ENCODE assay signal across 18 cellular contexts in genomic region chr1:196056966-196057365, GRCh38.
"Had no signal": no experiment of that assay in that cellular context is flagged by ENCODE, and none has a peak within 500 bp of the region (broad histone marks: within the 10 kb centered on the region; RNA-seq: fewer than 3 reads in every experiment).

No MANE protein-coding gene starts in this region.

- H3K4me1 Mint-ChIP-seq: activated naive CD4-positive, alpha-beta T cell treated with anti-CD3 and anti-CD28 coated beads, Interleukin-2, amount 50 U/mL, for 24 hours; central memory CD8-positive, alpha-beta T cell; memory B cell; naive B cell had no signal

- H3K4me3 ChIP-seq: ascending aorta, colonic mucosa, mucosa of descending colon, pancreas, smooth muscle cell, stomach, vagina had no signal

- H3K27ac ChIP-seq: ascending aorta, colonic mucosa, neutrophil, pancreas, stomach, vagina had no signal

- H3K9me3 ChIP-seq: ascending aorta, colonic mucosa, mucosa of descending colon, neutrophil, pancreas, stomach, vagina had no signal

- H3K36me3 ChIP-seq: ascending aorta, colonic mucosa, neutrophil, pancreas, stomach, vagina had no signal

- H3K27ac Mint-ChIP-seq: activated naive CD4-positive, alpha-beta T cell treated with anti-CD3 and anti-CD28 coated beads, Interleukin-2, amount 50 U/mL, for 24 hours; memory B cell; naive B cell had no signal

- H3K4me1 ChIP-seq: ascending aorta, colonic mucosa, pancreas, stomach, vagina had no signal

- ATAC-seq: mucosa of descending colon, pancreas, sciatic nerve had no signal

- H3K4me3 Mint-ChIP-seq: activated naive CD4-positive, alpha-beta T cell treated with anti-CD3 and anti-CD28 coated beads, Interleukin-2, amount 50 U/mL, for 24 hours; central memory CD8-positive, alpha-beta T cell; memory B cell; naive B cell had no signal

- H3K36me3 Mint-ChIP-seq: activated naive CD4-positive, alpha-beta T cell treated with anti-CD3 and anti-CD28 coated beads, Interleukin-2, amount 50 U/mL, for 24 hours; memory B cell; naive B cell had no signal

- DNase-seq: activated CD4-positive, alpha-beta T cell treated with anti-CD3 and anti-CD28 coated beads for 1 hour; activated gamma-delta T cell; colonic mucosa; head of caudate nucleus; mucosa of descending colon; naive B cell; pancreas; stimulated activated CD4-positive, alpha-beta T cell treated with anti-CD3 and anti-CD28 coated beads, Interleukin-4, amount 100 ng/mL, for 1 hour; stomach; trophoblast cell had no signal

- H3K27me3 Mint-ChIP-seq: activated naive CD4-positive, alpha-beta T cell treated with anti-CD3 and anti-CD28 coated beads, Interleukin-2, amount 50 U/mL, for 24 hours; central memory CD8-positive, alpha-beta T cell; memory B cell; naive B cell had no signal

- H3K27me3 ChIP-seq: ascending aorta, colonic mucosa, neutrophil, pancreas, stomach, vagina had no signal

- H3K4me2 ChIP-seq: smooth muscle cell had no signal
